ENCODE assay signal across 18 cellular contexts in genomic region chr3:194346621-194347020, GRCh38. TPM values are rescaled to one million over a fixed set of nuclear protein-coding genes. Genes with fewer than 3 reads are reported as not detected.
"Had no signal": no experiment of that assay in that cellular context is flagged by ENCODE, and none has a peak within 500 bp of the region (broad histone marks: within the 10 kb centered on the region; RNA-seq: fewer than 3 reads in every experiment).

No MANE protein-coding gene starts in this region.

- H3K9me3 Mint-ChIP-seq: activated naive CD4-positive, alpha-beta T cell treated with anti-CD3 and anti-CD28 coated beads, Interleukin-2, amount 10 ng/mL, durations not matched to agents 7 days and 5 days; memory B cell had no signal

- H3K4me3 Mint-ChIP-seq: activated naive CD4-positive, alpha-beta T cell treated with anti-CD3 and anti-CD28 coated beads, Interleukin-2, amount 10 ng/mL, durations not matched to agents 7 days and 5 days; brain; memory B cell had no signal

- DNase-seq: activated CD4-positive, alpha-beta T cell treated with anti-CD3 and anti-CD28 coated beads, Interleukin-2, amount 50 U/mL, for 4 hours; activated CD4-positive, CD25-positive, alpha-beta regulatory T cell treated with anti-CD3 and anti-CD28 coated beads, Interleukin-2, amount 50 U/mL, for 72 hours; activated naive CD4-positive, alpha-beta T cell treated with anti-CD3 and anti-CD28 coated beads, Interleukin-2, amount 10 ng/mL, durations not matched to agents 7 days and 5 days; amniotic stem cell; cerebellar nuclear complex; foreskin melanocyte; heart left ventricle; retina; stimulated activated CD4-positive, alpha-beta T cell treated with anti-CD3 and anti-CD28 coated beads, Interleukin-4, amount 100 ng/mL, for 1 hour; stimulated activated CD8-positive, alpha-beta memory T cell treated with anti-CD3 and anti-CD28 coated beads, Interleukin-4, amount 100 ng/mL, for 48 hours; stomach; SW 1271; thyroid gland had no signal

- H3K36me3 Mint-ChIP-seq: activated naive CD4-positive, alpha-beta T cell treated with anti-CD3 and anti-CD28 coated beads, Interleukin-2, amount 10 ng/mL, durations not matched to agents 7 days and 5 days; brain; memory B cell had no signal

- H3K27ac ChIP-seq: heart left ventricle, stomach, thyroid gland had no signal

- H3K36me3 ChIP-seq: heart left ventricle, stomach, thyroid gland had no signal

- H3K4me1 Mint-ChIP-seq: activated naive CD4-positive, alpha-beta T cell treated with anti-CD3 and anti-CD28 coated beads, Interleukin-2, amount 10 ng/mL, durations not matched to agents 7 days and 5 days had no signal

- H3K27me3 ChIP-seq: stomach, thyroid gland had no signal

- H3K9me3 ChIP-seq: heart left ventricle, stomach, thyroid gland had no signal

- H3K4me3 ChIP-seq: heart left ventricle, stomach, thyroid gland had no signal

- H3K27ac Mint-ChIP-seq: activated naive CD4-positive, alpha-beta T cell treated with anti-CD3 and anti-CD28 coated beads, Interleukin-2, amount 10 ng/mL, durations not matched to agents 7 days and 5 days; brain; memory B cell had no signal

- ATAC-seq: esophagus mucosa, heart left ventricle, left lobe of liver had no signal

- H3K4me1 ChIP-seq: heart left ventricle, stomach had no signal

RNA-seq across cellular contexts. Expression of gene CPN2, which starts 4.5 kb away (rescaled TPM):
- total RNA-seq: dermis microvascular lymphatic vessel endothelial cell, esophagus mucosa, stomach, thyroid gland had no signal
- polyA plus RNA-seq: stomach had no signal

RNA-seq across cellular contexts. Expression of gene LRRC15, which starts 22.9 kb away (rescaled TPM):
- total RNA-seq: left lobe of liver had no signal

RNA-seq across cellular contexts. Expression of gene GP5, which starts 52.4 kb away (rescaled TPM):
- polyA plus RNA-seq: stomach had no signal
